In the genomic region with DNA sequence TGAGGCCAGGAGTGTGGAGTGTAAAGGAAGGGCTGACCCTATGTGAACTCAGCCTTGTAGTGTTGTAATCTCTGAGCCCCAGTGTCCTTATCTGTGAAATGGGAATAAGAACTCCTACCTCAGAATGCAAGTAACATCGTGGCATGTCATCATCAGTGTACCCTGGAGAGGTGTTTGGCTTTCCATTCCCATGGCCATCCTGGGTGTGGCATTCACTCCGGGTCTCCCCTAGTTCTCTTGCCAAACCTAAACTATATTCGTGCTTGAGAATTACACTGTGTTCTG, we compare ENCODE assay signal across 11 cellular contexts. TPM values are rescaled to one million over a fixed set of nuclear protein-coding genes. Genes with fewer than 3 reads are reported as not detected.
A peak's percentile ranks its signal among the peaks of the same experiment; 100 is the strongest.
DNase-seq lines count a peak whose midpoint lies in the region; ATAC-seq and TF ChIP-seq lines count a peak whose summit lies in the region.
"Had no signal": no experiment of that assay in that cellular context is flagged by ENCODE, and none has a peak within 500 bp of the region (broad histone marks: within the 10 kb centered on the region; RNA-seq: fewer than 3 reads in every experiment).

No MANE protein-coding gene starts in this region.

- no peaks in the 10 kb centered on the region for H3K36me3 ChIP-seq in CD8-positive, alpha-beta memory T cell (ENCODE audit: insufficient read depth, low read length)
- H3K36me3 ChIP-seq in hepatocyte (replicated peaks; ENCODE audit: insufficient read depth, low read depth) (no peaks in the 10 kb centered on the region), smooth muscle cell (ENCODE audit: low read depth) (no peaks in the 10 kb centered on the region)

- H3K9me2 ChIP-seq in hepatocyte (replicated peaks; ENCODE audit: insufficient read depth): no peaks in the 10 kb centered on the region

- H3K27ac Mint-ChIP-seq in CD8-positive, alpha-beta memory T cell: peak overlapping the region in 1 of 8 donors; percentile 34

- peaks cover 0 to 21% (median 7%) of the 10 kb centered on the region in 3 donors for H3K4me1 Mint-ChIP-seq in CD8-positive, alpha-beta memory T cell

- ATAC-seq in HG03378 (IDR thresholded peaks at IDR 0.05; ENCODE audit: unreplicated experiment): no peak
- no peak for ATAC-seq in GM19463 (IDR thresholded peaks at IDR 0.05; ENCODE audit: unreplicated experiment)

- WGBS in hepatocyte (ENCODE audit: low lambda C conversion rate, missing lambda C conversion rate): 73% methylated on average over 3 of the region's 3 CpGs
- 78% methylated on average over 3 of the region's 3 CpGs for WGBS in smooth muscle cell (ENCODE audit: low lambda C conversion rate)

- H3K27ac ChIP-seq in CD8-positive, alpha-beta memory T cell (ENCODE audit: low read depth, low read length): no peak overlapping the region
- no peak overlapping the region for H3K27ac ChIP-seq in hepatocyte
- H3K27ac ChIP-seq in smooth muscle cell (ENCODE audit: low read depth): no peak overlapping the region
- H3K27ac ChIP-seq: epithelial cell of prostate had no signal

- peaks cover 12% of the 10 kb centered on the region for H3K4me1 ChIP-seq in CD8-positive, alpha-beta memory T cell (ENCODE audit: insufficient read depth, low read length)
- H3K4me1 ChIP-seq in hepatocyte (ENCODE audit: insufficient read depth) (peaks cover 10% of the 10 kb centered on the region), smooth muscle cell (ENCODE audit: low read depth) (no peaks in the 10 kb centered on the region)

- no peaks in the 10 kb centered on the region for H3F3A ChIP-seq in smooth muscle cell (ENCODE audit: low read depth)

- no peak overlapping the region for H3K4me3 ChIP-seq in CD8-positive, alpha-beta memory T cell (ENCODE audit: low read length)
- H3K4me3 ChIP-seq in hepatocyte (no peak overlapping the region), smooth muscle cell (no peak overlapping the region)

- peaks cover 23% of the 10 kb centered on the region for H3K27me3 ChIP-seq in CD8-positive, alpha-beta memory T cell (ENCODE audit: insufficient read depth, low read length, poor library complexity, severe bottlenecking)
- H3K27me3 ChIP-seq in hepatocyte (peaks cover 37% of the 10 kb centered on the region), smooth muscle cell (ENCODE audit: low read depth) (no peaks in the 10 kb centered on the region)

- H2AFZ ChIP-seq in hepatocyte (no peak overlapping the region), smooth muscle cell (ENCODE audit: low read depth) (no peak overlapping the region)

- POLR2A ChIA-PET in CD8-positive, alpha-beta memory T cell (lab: Charles Lee): no interaction called here

- H3K9ac ChIP-seq in smooth muscle cell (ENCODE audit: low read depth): no peak overlapping the region

- H3K9me3 Mint-ChIP-seq in CD8-positive, alpha-beta memory T cell: no peaks in the 10 kb centered on the region

- no peak for DNase-seq in CD8-positive, alpha-beta memory T cell
- DNase-seq in OCI-M1 (lab: John Stamatoyannopoulos, UW): peak; percentile 19
- DNase-seq in hepatocyte (ENCODE audit: low spot score): no peak
- no peak for DNase-seq in smooth muscle cell (lab: John Stamatoyannopoulos, UW; ENCODE audit: unreplicated experiment)
- DNase-seq in activated CD8-positive, alpha-beta memory T cell treated with anti-CD3 and anti-CD28 coated beads for 24 hours: no peak
- no peak for DNase-seq in hypothalamus (lab: John Stamatoyannopoulos, UW)
- DNase-seq: GDM1, NCI-H345 had no signal

- H3K4me2 ChIP-seq in hepatocyte: peak overlapping the region; percentile 100
- H3K4me2 ChIP-seq in smooth muscle cell: peak overlapping the region; percentile 91

- TF ChIP-seq CTCF in hepatocyte (IDR thresholded peaks at IDR 0.05; ENCODE audit: poor library complexity) (no peak), smooth muscle cell (IDR thresholded peaks at IDR 0.05; ENCODE audit: borderline replicate concordance, insufficient read depth, poor library complexity, severe bottlenecking) (no peak)

- H3K9me3 ChIP-seq in CD8-positive, alpha-beta memory T cell (ENCODE audit: low read length): no peaks in the 10 kb centered on the region
- no peaks in the 10 kb centered on the region for H3K9me3 ChIP-seq in hepatocyte (ENCODE audit: low read depth)
- H3K9me3 ChIP-seq in smooth muscle cell (replicated peaks; ENCODE audit: low read depth): no peaks in the 10 kb centered on the region

- peak overlapping the region in 6 of 7 donors; percentile 28 to 66 (median 50) for H3K4me3 Mint-ChIP-seq in CD8-positive, alpha-beta memory T cell

- H3K27me3 Mint-ChIP-seq in CD8-positive, alpha-beta memory T cell: peaks cover 43 to 49% of the 10 kb centered on the region in 2 donors

- H4K20me1 ChIP-seq in hepatocyte (ENCODE audit: insufficient read depth, poor library complexity, severe bottlenecking) (no peaks in the 10 kb centered on the region), smooth muscle cell (ENCODE audit: low read depth) (no peaks in the 10 kb centered on the region)

- H3K36me3 Mint-ChIP-seq in CD8-positive, alpha-beta memory T cell: no peaks in the 10 kb centered on the region

- H3K79me2 ChIP-seq in hepatocyte: no peaks in the 10 kb centered on the region
- no peaks in the 10 kb centered on the region for H3K79me2 ChIP-seq in smooth muscle cell (ENCODE audit: low read depth)

- CTCF ChIA-PET in CD8-positive, alpha-beta memory T cell (lab: Charles Lee): interaction anchor here (1.7 kb wide), 1 partner anchor 419 kb away, joined by 3 read pairs; no protein-coding TSS in a partner anchor

RNA-seq across cellular contexts. Expression of gene NXPH3, which starts 1.9 kb away (rescaled TPM):
- under 1 TPM; 0.31 to 0.44 TPM for total RNA-seq in CD8-positive, alpha-beta memory T cell
- polyA plus RNA-seq in CD8-positive, alpha-beta memory T cell: not detected
- 0.40 and 1.2 TPM in 2 replicates for total RNA-seq in hepatocyte
- 0.21 and 0.77 TPM in 2 replicates for polyA plus RNA-seq in hepatocyte
- 1.8 and 3.6 TPM in 2 replicates for total RNA-seq in smooth muscle cell
- polyA plus RNA-seq in smooth muscle cell: 1.3 and 1.5 TPM in 2 replicates
